Comparison of ENCODE assay signal across 24 cellular contexts in the genomic region with DNA sequence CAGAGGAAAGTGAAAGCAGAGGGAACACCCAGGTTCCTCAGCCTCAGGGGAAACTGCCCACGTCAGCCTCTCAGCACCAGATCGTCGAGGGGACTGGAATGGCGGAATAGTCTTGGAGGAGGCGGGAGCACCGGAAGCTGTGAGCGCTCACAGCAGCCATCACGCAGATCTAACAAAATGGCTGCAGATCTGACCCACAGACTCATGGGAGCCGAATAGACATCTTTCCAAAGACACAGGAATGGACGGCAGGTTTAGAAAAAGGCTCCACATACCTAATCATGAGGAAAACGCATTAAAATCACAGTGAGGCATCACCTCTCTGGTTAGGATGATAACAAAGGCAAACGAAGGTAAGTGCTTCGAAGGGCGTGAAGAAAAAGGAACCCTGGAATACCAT. TPM values are rescaled to one million over a fixed set of nuclear protein-coding genes. Genes with fewer than 3 reads are reported as not detected.
DNase-seq lines count a peak whose midpoint lies in the region; ATAC-seq and TF ChIP-seq lines count a peak whose summit lies in the region.
"Had no signal": no experiment of that assay in that cellular context is flagged by ENCODE, and none has a peak within 500 bp of the region (broad histone marks: within the 10 kb centered on the region; RNA-seq: fewer than 3 reads in every experiment).

No MANE protein-coding gene starts in this region.

- H3K9me3 ChIP-seq in SK-N-SH (no peaks in the 10 kb centered on the region; the same call in 1 of the 2 replicates), right cardiac atrium (ENCODE audit: control insufficient read depth, low read length) (no peaks in the 10 kb centered on the region)
- H3K9me3 ChIP-seq: ascending aorta, upper lobe of left lung had no signal

- 7% methylated on average over 14 of the region's 14 CpGs for WGBS in SK-N-SH (ENCODE audit: low lambda C conversion rate)
- WGBS in right cardiac atrium = 80% methylated on average over 14 of the region's 14 CpGs

- H3K9ac ChIP-seq in SK-N-SH = no peak overlapping the region

- H3F3A ChIP-seq in SK-N-SH (replicated peaks; ENCODE audit: insufficient read depth) = no peaks in the 10 kb centered on the region

- CTCF ChIA-PET in SK-N-SH (lab: Yijun Ruan, JAX) = no interaction called here

- intact Hi-C loops in right cardiac atrium (cut with DNase I) = no loop called here

- no peak for ATAC-seq in right cardiac atrium
- ATAC-seq: activated CD4-positive, alpha-beta T cell treated with anti-CD3 and anti-CD28 coated beads for 36 hours had no signal

- DNase-seq in NCI-H82 (lab: John Stamatoyannopoulos, UW) (peak; percentile 29), NCI-H82 treated with DMSO at 0.1 percent for 48 hours (lab: John Stamatoyannopoulos, UW; ENCODE audit: unreplicated experiment) (no peak), M059J (ENCODE audit: low read depth) (peak; percentile 56), SK-N-SH (no peak), right cardiac atrium (no peak), GM13976 (ENCODE audit: low spot score) (no peak), NCI-H1436 (lab: John Stamatoyannopoulos, UW) (no peak), islet precursor cell (no peak)
- DNase-seq: activated CD4-positive, alpha-beta T cell treated with anti-CD3 and anti-CD28 coated beads for 36 hours; activated naive CD4-positive, alpha-beta T cell; activated T-cell treated with anti-CD3 and anti-CD28 coated beads for 4 hours; endodermal cell; GDM1; kidney; NCI-H1092; NCI-H446; OCI-M1; stimulated activated CD4-positive, alpha-beta T cell treated with anti-CD3 and anti-CD28 coated beads, Interleukin-15, amount 100 ng/mL, for 24 hours; stimulated activated naive CD4-positive, alpha-beta T cell treated with Interleukin-2 at 50 U/mL for 16 hours; upper lobe of left lung had no signal

- no peaks in the 10 kb centered on the region for H3K4me1 ChIP-seq in SK-N-SH (ENCODE audit: control insufficient read depth in 1 of 2, insufficient read depth in 2 of 2, low read depth in 1 of 2, low read length in 1 of 2)
- no peaks in the 10 kb centered on the region for H3K4me1 ChIP-seq in right cardiac atrium (ENCODE audit: control insufficient read depth, insufficient read depth, low read length)
- H3K4me1 ChIP-seq: ascending aorta, upper lobe of left lung had no signal

- no peak for TF ChIP-seq CTCF in SK-N-SH (IDR thresholded peaks at IDR 0.05)
- no peak for TF ChIP-seq CTCF in GM13976 (IDR thresholded peaks at IDR 0.05; ENCODE audit: borderline replicate concordance, control extremely low read depth, extremely low read depth, insufficient read depth, missing control alignments)

- no peaks in the 10 kb centered on the region for H3K79me2 ChIP-seq in SK-N-SH (ENCODE audit: insufficient read depth)
- H3K79me2 ChIP-seq: hepatocyte had no signal

- no peaks in the 10 kb centered on the region for H4K20me1 ChIP-seq in SK-N-SH (ENCODE audit: insufficient read depth)

- no peak for TF ChIP-seq RAD21 in SK-N-SH (IDR thresholded peaks at IDR 0.05; ENCODE audit: low read length)

- H3K4me3 ChIP-seq in SK-N-SH (ENCODE audit: low read depth in 2 of 2, low read length in 1 of 2) (peak overlapping the region; percentile 29 to 44; a peak in 3 of 4 replicates), right cardiac atrium (ENCODE audit: low read length) (no peak overlapping the region)
- H3K4me3 ChIP-seq: ascending aorta, hepatocyte, upper lobe of left lung had no signal

- H3K27ac ChIP-seq in SK-N-SH (ENCODE audit: low read depth in 2 of 2, low read length in 1 of 2) (no peak overlapping the region), right cardiac atrium (ENCODE audit: low read length) (no peak overlapping the region)
- H3K27ac ChIP-seq: ascending aorta, hepatocyte, upper lobe of left lung had no signal

- TF ChIP-seq EP300 in SK-N-SH (IDR thresholded peaks at IDR 0.05; ENCODE audit: borderline replicate concordance in 1 of 2, low read depth in 1 of 2, low read length in 1 of 2) = no peak

- POLR2A ChIA-PET in SK-N-SH (lab: Yijun Ruan, JAX) = no interaction called here

- peak overlapping the region; percentile 54 for H3K4me2 ChIP-seq in SK-N-SH
- H3K4me2 ChIP-seq: hepatocyte had no signal

- no peaks in the 10 kb centered on the region for H3K9me2 ChIP-seq in SK-N-SH

- in situ Hi-C loops in GM13976 (cut with MboI; ENCODE audit: low sequenced_read_pairs, unreplicated experiment) = no loop called here

- H3K36me3 ChIP-seq in SK-N-SH (replicated peaks in 1 of 2; ENCODE audit: control insufficient read depth in 1 of 2, insufficient read depth in 2 of 2, low read length in 1 of 2) = no peaks in the 10 kb centered on the region
- H3K36me3 ChIP-seq: ascending aorta, upper lobe of left lung had no signal

- H2AFZ ChIP-seq in SK-N-SH (ENCODE audit: low read depth) = peak overlapping the region; percentile 66
- H2AFZ ChIP-seq: hepatocyte had no signal

- H3K27me3 ChIP-seq in SK-N-SH (ENCODE audit: insufficient read depth) (peaks cover 4% of the 10 kb centered on the region; the same call in 1 of the 2 replicates), right cardiac atrium (ENCODE audit: control insufficient read depth, insufficient read depth) (no peaks in the 10 kb centered on the region)
- H3K27me3 ChIP-seq: ascending aorta, hepatocyte, upper lobe of left lung had no signal

TF ChIP-seq in SK-N-SH, 30 proteins besides CTCF, POLR2A, EP300 and RAD21 (continues in another document):
- TF ChIP-seq TCF12 (IDR thresholded peaks at IDR 0.05) = no peak
- no peak for TF ChIP-seq FOXJ3 (CRISPR knock-in tag; IDR thresholded peaks at IDR 0.05)
- no peak for TF ChIP-seq SIN3A (IDR thresholded peaks at IDR 0.05; ENCODE audit: borderline replicate concordance, low read depth, low read length)
- no peak for TF ChIP-seq GATA2 (CRISPR knock-in tag; IDR thresholded peaks at IDR 0.05)
- TF ChIP-seq, protein P1, sequence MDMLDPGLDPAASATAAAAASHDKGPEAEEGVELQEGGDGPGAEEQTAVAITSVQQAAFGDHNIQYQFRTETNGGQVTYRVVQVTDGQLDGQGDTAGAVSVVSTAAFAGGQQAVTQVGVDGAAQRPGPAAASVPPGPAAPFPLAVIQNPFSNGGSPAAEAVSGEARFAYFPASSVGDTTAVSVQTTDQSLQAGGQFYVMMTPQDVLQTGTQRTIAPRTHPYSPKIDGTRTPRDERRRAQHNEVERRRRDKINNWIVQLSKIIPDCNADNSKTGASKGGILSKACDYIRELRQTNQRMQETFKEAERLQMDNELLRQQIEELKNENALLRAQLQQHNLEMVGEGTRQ (IDR thresholded peaks at IDR 0.05; ENCODE audit: borderline replicate concordance, low read depth, low read length) = no peak
- TF ChIP-seq TEAD4 (IDR thresholded peaks at IDR 0.05; ENCODE audit: borderline replicate concordance, insufficient read depth) = no peak
- TF ChIP-seq YY1 (IDR thresholded peaks at IDR 0.05; ENCODE audit: low read depth) = peak; percentile 88
- no peak for TF ChIP-seq RXRA (IDR thresholded peaks at IDR 0.05; ENCODE audit: borderline replicate concordance, low read depth)
- no peak for TF ChIP-seq MEF2A (IDR thresholded peaks at IDR 0.05; ENCODE audit: borderline replicate concordance, low read depth)
- no peak for TF ChIP-seq EZH2phosphoT487 (IDR thresholded peaks at IDR 0.05; ENCODE audit: borderline replicate concordance, low read depth)
- TF ChIP-seq, protein P2, sequence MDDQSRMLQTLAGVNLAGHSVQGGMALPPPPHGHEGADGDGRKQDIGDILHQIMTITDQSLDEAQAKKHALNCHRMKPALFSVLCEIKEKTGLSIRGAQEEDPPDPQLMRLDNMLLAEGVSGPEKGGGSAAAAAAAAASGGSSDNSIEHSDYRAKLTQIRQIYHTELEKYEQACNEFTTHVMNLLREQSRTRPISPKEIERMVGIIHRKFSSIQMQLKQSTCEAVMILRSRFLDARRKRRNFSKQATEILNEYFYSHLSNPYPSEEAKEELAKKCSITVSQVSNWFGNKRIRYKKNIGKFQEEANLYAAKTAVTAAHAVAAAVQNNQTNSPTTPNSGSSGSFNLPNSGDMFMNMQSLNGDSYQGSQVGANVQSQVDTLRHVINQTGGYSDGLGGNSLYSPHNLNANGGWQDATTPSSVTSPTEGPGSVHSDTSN (IDR thresholded peaks at IDR 0.05) = no peak

RNA-seq across cellular contexts. Expression of a gene that starts 11.8 kb away (rescaled TPM):
- total RNA-seq in M059J (2014; rRNA removed; shearing (Covaris generic)) = not detected in 2 replicates
- not detected in 2 replicates for polyA plus RNA-seq in SK-N-SH (2012; rRNA removed)
- polyA plus RNA-seq in SK-N-SH (2012; cell fraction: cytosol; rRNA removed) = not detected in 2 replicates
- polyA plus RNA-seq in SK-N-SH (2012; cell fraction: nucleus; rRNA removed) = not detected in 2 replicates
- total RNA-seq in right cardiac atrium = 1 to 10 TPM; 1.6 to 5.6 (median 3.4) TPM
- polyA plus RNA-seq in right cardiac atrium = 0.88 TPM
- total RNA-seq: activated CD4-positive, alpha-beta T cell treated with anti-CD3 and anti-CD28 coated beads for 36 hours; ascending aorta; endodermal cell; hepatocyte; neural crest cell had no signal
- polyA plus RNA-seq: AG04450, hepatocyte had no signal

RNA-seq across cellular contexts. Expression of a gene that starts 31.6 kb away (rescaled TPM):
- total RNA-seq in M059J (2014; rRNA removed; shearing (Covaris generic)) = not detected in 2 replicates
- not detected in 2 replicates for polyA plus RNA-seq in SK-N-SH (2012; rRNA removed)
- polyA plus RNA-seq in SK-N-SH (2012; cell fraction: cytosol; rRNA removed) = not detected in 2 replicates
- not detected in 2 replicates for polyA plus RNA-seq in SK-N-SH (2012; cell fraction: nucleus; rRNA removed)
- 1 to 10 TPM in 2 of 4 donors, under 1 TPM in 2; 0.64 to 1.5 (median 1.0) TPM for total RNA-seq in right cardiac atrium
- 0.20 TPM for polyA plus RNA-seq in right cardiac atrium
- total RNA-seq: activated CD4-positive, alpha-beta T cell treated with anti-CD3 and anti-CD28 coated beads for 36 hours; ascending aorta; endodermal cell; hepatocyte; neural crest cell had no signal
- polyA plus RNA-seq: AG04450, hepatocyte had no signal

RNA-seq across cellular contexts. Expression of a gene that starts 59.2 kb away (rescaled TPM):
- total RNA-seq in M059J (2014; rRNA removed; shearing (Covaris generic)) = not detected in 2 replicates
- polyA plus RNA-seq in SK-N-SH (2012; rRNA removed) (not detected in 2 replicates), right cardiac atrium (not detected)
- not detected in 2 replicates for polyA plus RNA-seq in SK-N-SH (2012; cell fraction: cytosol; rRNA removed)
- not detected in 2 replicates for polyA plus RNA-seq in SK-N-SH (2012; cell fraction: nucleus; rRNA removed)
- total RNA-seq in right cardiac atrium = not detected
- total RNA-seq: ascending aorta, endodermal cell, hepatocyte, kidney, neural crest cell, upper lobe of left lung had no signal
- polyA plus RNA-seq: AG04450, hepatocyte had no signal

Comparison
In these comparisons a context has a peak if more than half of its experiments do, and no peak if none do; other contexts are left out.
1. DNase-seq: peak in NCI-H82 (single experiment) and M059J (single experiment); none in NCI-H82 treated with DMSO at 0.1 percent for 48 hours (single experiment), SK-N-SH (single experiment), right cardiac atrium (0 of 3), GM13976 (single experiment), NCI-H1436 (single experiment) and islet precursor cell (single experiment).